15 cellular contexts compared by ENCODE assay signal in the genomic region with DNA sequence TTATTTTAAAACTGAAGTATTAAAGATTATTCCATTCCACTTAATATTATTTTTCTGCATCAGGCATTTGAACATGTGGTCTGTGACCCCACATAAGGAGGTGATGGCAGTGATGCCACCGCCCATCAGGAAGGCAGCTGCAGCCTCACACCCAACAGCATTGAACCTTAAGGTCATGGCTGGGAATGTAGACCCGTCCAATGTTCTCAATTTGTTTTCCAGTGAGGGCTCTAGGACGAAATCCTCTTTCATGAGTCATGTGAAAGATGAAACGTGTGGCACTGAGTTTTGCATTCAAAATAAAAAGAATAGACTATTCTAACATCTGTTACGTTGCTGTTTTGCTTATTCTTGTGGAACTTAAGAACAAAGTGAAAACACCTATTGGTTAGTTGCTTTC.
"Had no signal": no experiment of that assay in that cellular context is flagged by ENCODE, and none has a peak within 500 bp of the region (broad histone marks: within the 10 kb centered on the region; RNA-seq: fewer than 3 reads in every experiment).

No MANE protein-coding gene starts in this region.

- H3K27ac ChIP-seq: esophagus muscularis mucosa, tibial artery had no signal

- H3K36me3 ChIP-seq: esophagus muscularis mucosa, tibial artery had no signal

- DNase-seq: activated CD4-positive, alpha-beta T cell treated with anti-CD3 and anti-CD28 coated beads, Interleukin-2, amount 10 ng/mL, durations not matched to agents 7 days and 5 days; activated CD4-positive, CD25-positive, alpha-beta regulatory T cell; activated CD8-positive, alpha-beta memory T cell treated with anti-CD3 and anti-CD28 coated beads for 24 hours; activated naive CD4-positive, alpha-beta T cell treated with anti-CD3 and anti-CD28 coated beads, Interleukin-2, amount 10 ng/mL, durations not matched to agents 7 days and 5 days; amniotic stem cell; cerebellar nuclear complex; left ventricle myocardium superior; naive B cell; posterior cingulate gyrus; stimulated activated CD4-positive, alpha-beta T cell treated with anti-CD3 and anti-CD28 coated beads, Interleukin-1b, Interleukin-23, amount 100 ng/mL, for 48 hours; T-helper 17 cell; tibial artery had no signal

- H3K4me1 ChIP-seq: esophagus muscularis mucosa, tibial artery had no signal

- H3K9me3 ChIP-seq: esophagus muscularis mucosa, tibial artery had no signal

- ATAC-seq: left ventricle myocardium superior; stimulated activated memory B cell treated with anti-CD40 and anti-IgM and Interleukin-4, amounts not matched to agents 10 μg/mL and 1 μg/mL and 100 μg/mL, for 72 hours; T-helper 17 cell had no signal

- H3K4me3 ChIP-seq: esophagus muscularis mucosa, smooth muscle cell, tibial artery had no signal
